ENCODE assay signal across 13 cellular contexts in genomic region chr11:18310800-18311340, GRCh38. TPM values are rescaled to one million over a fixed set of nuclear protein-coding genes. Genes with fewer than 3 reads are reported as not detected.
A peak's percentile ranks its signal among the peaks of the same experiment; 100 is the strongest.
DNase-seq lines count a peak whose midpoint lies in the region; ATAC-seq and TF ChIP-seq lines count a peak whose summit lies in the region.
"Had no signal": no experiment of that assay in that cellular context is flagged by ENCODE, and none has a peak within 500 bp of the region (broad histone marks: within the 10 kb centered on the region; RNA-seq: fewer than 3 reads in every experiment).

No MANE protein-coding gene starts in this region.

- no peaks in the 10 kb centered on the region for H3K9me3 ChIP-seq in T-helper 17 cell (ENCODE audit: control insufficient read depth, low read length, poor library complexity, severe bottlenecking)
- H3K9me3 ChIP-seq: lower lobe of right lung had no signal

- peaks cover 5% of the 10 kb centered on the region for H3K4me1 Mint-ChIP-seq in T-helper 17 cell

- no peak overlapping the region for H3K4me3 Mint-ChIP-seq in T-helper 17 cell
- H3K4me3 Mint-ChIP-seq: activated T-cell treated with anti-CD3 and anti-CD28 coated beads, Interleukin-2, amount 50 U/mL, for 4 hours had no signal

- in situ Hi-C loops in GM13977 (cut with MboI; ENCODE audit: low pct_unique_long_range_greater_than_20kb, low sequenced_read_pairs, unreplicated experiment) = no loop called here

- DNase-seq in GM13977 (ENCODE audit: low spot score) (peak; percentile 23), T-helper 17 cell (no peak), myocyte (ENCODE audit: low read depth) (peak; percentile 28), NCI-H1417 (lab: John Stamatoyannopoulos, UW) (no peak), cerebellar cortex (ENCODE audit: low spot score) (no peak), inferior parietal cortex (ENCODE audit: extremely low spot score) (no peak)
- DNase-seq: activated T-cell treated with anti-CD3 and anti-CD28 coated beads, Interleukin-2, amount 50 U/mL, for 4 hours; DND-41; lower lobe of right lung; NCI-H1092 treated with DMSO at 0.1 percent for 48 hours; SW 1271 had no signal

- peak overlapping the region; percentile 39 for H3K27ac Mint-ChIP-seq in T-helper 17 cell

- peaks cover 2% of the 10 kb centered on the region for H3K36me3 Mint-ChIP-seq in T-helper 17 cell (ENCODE audit: low read depth)

- ATAC-seq in HG02938 (IDR thresholded peaks at IDR 0.05; ENCODE audit: unreplicated experiment) = peak; percentile 60
- ATAC-seq in T-helper 17 cell = no peak
- ATAC-seq in GM21381 (IDR thresholded peaks at IDR 0.05; ENCODE audit: unreplicated experiment) = no peak
- ATAC-seq: activated T-cell treated with anti-CD3 and anti-CD28 coated beads, Interleukin-2, amount 50 U/mL, for 4 hours; lower lobe of right lung had no signal

- TF ChIP-seq CTCF in GM13977 (IDR thresholded peaks at IDR 0.05; ENCODE audit: extremely low read depth, insufficient read depth, missing control alignments) = no peak

- no peaks in the 10 kb centered on the region for H3K27me3 Mint-ChIP-seq in T-helper 17 cell

RNA-seq across cellular contexts. Expression of gene HPS5, which starts 11.1 kb away (rescaled TPM):
- total RNA-seq in T-helper 17 cell (10 to 100 TPM; 12.8 to 15.7 TPM), myocyte (19.5 and 27.5 TPM in 2 replicates)
- 23.4 TPM for polyA plus RNA-seq in myocyte (2012)

RNA-seq across cellular contexts. Expression of gene GTF2H1, which starts 11.5 kb away (rescaled TPM):
- total RNA-seq in T-helper 17 cell (10 to 100 TPM; 22.0 to 24.4 TPM), myocyte (70.1 and 77.4 TPM in 2 replicates)
- 38.7 TPM for polyA plus RNA-seq in myocyte (2012)

RNA-seq across cellular contexts. Expression of gene SAA1, which starts 44.8 kb away (rescaled TPM):
- total RNA-seq in T-helper 17 cell = not detected
- total RNA-seq in myocyte = 0.32 TPM in 1 of 2 replicates, not detected in the other
- polyA plus RNA-seq in myocyte (2012) = 8.3 TPM

Comparison
In these comparisons a context has a peak if more than half of its experiments do, and no peak if none do; other contexts are left out.
1. DNase-seq: peak in GM13977 (single experiment) and myocyte (single experiment); none in T-helper 17 cell (0 of 3), NCI-H1417 (0 of 3), cerebellar cortex (single experiment) and inferior parietal cortex (single experiment).